In genomic region chr16:74666425-74667214, GRCh38 we compare ENCODE assay signal across 8 cellular contexts. TPM values are rescaled to one million over a fixed set of nuclear protein-coding genes. Genes with fewer than 3 reads are reported as not detected.
DNase-seq lines count a peak whose midpoint lies in the region; ATAC-seq and TF ChIP-seq lines count a peak whose summit lies in the region.

Gene RFWD3, minus strand, starts transcription at chr16:74666877. Its CDS starts 5,428 bp downstream, at chr16:74661449.

- H3K27me3 Mint-ChIP-seq in WTC11 (ENCODE audit: low read depth): peaks cover 4% of the 10 kb centered on the region

- H3K36me3 ChIP-seq in spleen: peaks cover 0 to 50% (median 28%) of the 10 kb centered on the region in 6 donors

- H3K4me3 ChIP-seq in AG04450 (ENCODE audit: low read depth, low read length) (peak within 1 kb of the TSS; percentile 87), spleen (peak within 1 kb of the TSS; percentile 86 to 98 (median 94))

- 0 to 1% (median 0%) methylated on average over 42 to 63 of the region's 63 CpGs for WGBS in spleen, 5 donors

- intact Hi-C loops in spleen (cut with DNase I; ENCODE audit: low total_unique reads): no loop called here

- H3K9me3 ChIP-seq in AG04450 (ENCODE audit: control insufficient read depth, insufficient read depth, low read length): peaks cover 4% of the 10 kb centered on the region; the same call in 1 of the 2 replicates
- H3K9me3 ChIP-seq in spleen: no peaks in the 10 kb centered on the region

- H3K27ac Mint-ChIP-seq in WTC11: peak within 1 kb of the TSS; percentile 93

- H3K36me3 Mint-ChIP-seq in WTC11: peaks cover 38% of the 10 kb centered on the region

- no peak for TF ChIP-seq POLR2A in spleen (IDR thresholded peaks at IDR 0.05)

- POLR2A ChIA-PET in AG04450 (lab: Yijun Ruan, JAX): interaction anchor here (0.6 to 1.1 kb wide), 12 partner anchors 9 to 957 kb away, joined by 3 to 12 read pairs (median 4); partner anchors contain the start of genes ADAT1 and MLKL
- POLR2A ChIA-PET in WTC11 (lab: Charles Lee): interaction anchor here (0.5 to 2.1 kb wide), 14 partner anchors 11 to 776 kb away, joined by 3 to 8 read pairs (median 4); partner anchors contain the start of genes GLG1 and MLKL

- peaks cover 5% of the 10 kb centered on the region for H3K9me3 Mint-ChIP-seq in WTC11

- H3K4me1 Mint-ChIP-seq in WTC11: peaks cover 17% of the 10 kb centered on the region

- TF ChIP-seq CTCF in AG04450 (IDR thresholded peaks at IDR 0.05; ENCODE audit: low read depth, low read length) (no peak), WTC11 (IDR thresholded peaks at IDR 0.05) (no peak), spleen (IDR thresholded peaks at IDR 0.05 in 8 of 11, conservative IDR thresholded peaks at IDR 0.05 in 3 of 11) (peak in 2 of 11 experiments; percentile 17 to 33)

- peak within 1 kb of the TSS; percentile 85 for H3K4me3 Mint-ChIP-seq in WTC11

- ATAC-seq in GM18909 (IDR thresholded peaks at IDR 0.05; ENCODE audit: poor library complexity, unreplicated experiment) (peak; percentile 100), HG03175 (IDR thresholded peaks at IDR 0.05; ENCODE audit: unreplicated experiment) (peak; percentile 100), WTC11 (peak; percentile 99)

- H3K27ac ChIP-seq in AG04450 (ENCODE audit: low read depth, low read length) (peak within 1 kb of the TSS; percentile 73), caudate nucleus (ENCODE audit: low read depth, low read length) (no peak within 1 kb of the TSS), spleen (peak within 1 kb of the TSS; percentile 67 to 91 (median 82))

- H3K27me3 ChIP-seq in AG04450 (ENCODE audit: control insufficient read depth, insufficient read depth, low read length): no peaks in the 10 kb centered on the region
- no peaks in the 10 kb centered on the region for H3K27me3 ChIP-seq in spleen (replicated peaks in 1 of 7)

- peak; percentile 96 for DNase-seq in AG04450 (ENCODE audit: low read depth, low spot score)
- peak; percentile 98 for DNase-seq in NCI-H226
- DNase-seq in WTC11 (ENCODE audit: low spot score): peak; percentile 96
- DNase-seq in caudate nucleus (lab: John Stamatoyannopoulos, UW): peak; percentile 49 to 99 (median 97)
- peak; percentile 99 for DNase-seq in inferior parietal cortex (ENCODE audit: extremely low spot score)
- DNase-seq in spleen: peak; percentile 97

- peaks cover 6 to 58% (median 39%) of the 10 kb centered on the region in 6 donors for H3K4me1 ChIP-seq in spleen

- CTCF ChIA-PET in AG04450 (lab: Charles Lee): interaction anchor here (0.7 to 2.2 kb wide), 3 partner anchors 15 to 196 kb away, joined by 3 to 15 read pairs (median 12); no protein-coding TSS in a partner anchor
- CTCF ChIA-PET in WTC11 (lab: Charles Lee): interaction anchor here (0.6 to 2.7 kb wide), 15 partner anchors 12 to 361 kb away, joined by 3 to 35 read pairs (median 6); partner anchors contain the start of genes FA2H and MLKL

TF ChIP-seq in WTC11, 78 proteins besides CTCF, POLR2A, EP300 and RAD21 (continues in another document):
- TF ChIP-seq ZNF281 (CRISPR knock-in tag; IDR thresholded peaks at IDR 0.05) (0 out of 2 replicates have a peak, but pooled peaks have one; percentile 50), ARID4B (CRISPR knock-in tag; IDR thresholded peaks at IDR 0.05; ENCODE audit: borderline replicate concordance) (peak; percentile 90), ELF4 (CRISPR knock-in tag; IDR thresholded peaks at IDR 0.05; ENCODE audit: low read depth) (no peak), ESRRA (CRISPR knock-in tag; IDR thresholded peaks at IDR 0.05; ENCODE audit: borderline replicate concordance) (peak; percentile 41; the same call in 1 of the 2 replicates), PRDM15 (CRISPR knock-in tag; IDR thresholded peaks at IDR 0.05) (no peak), NFE2L1 (CRISPR knock-in tag; IDR thresholded peaks at IDR 0.05) (0 out of 2 replicates have a peak, but pooled peaks have one; percentile 43), GABPB1 (CRISPR knock-in tag; IDR thresholded peaks at IDR 0.05) (peak; percentile 36; the same call in 1 of the 2 replicates), HMGA2 (CRISPR knock-in tag; IDR thresholded peaks at IDR 0.05) (no peak)

RNA-seq across cellular contexts. Expression of gene RFWD3, which starts in this region (rescaled TPM):
- polyA plus RNA-seq in AG04450 (2011; rRNA removed): 10.7 and 13.4 TPM in 2 replicates
- 30.2 and 31.3 TPM in 2 replicates for polyA minus RNA-seq in AG04450 (2011; rRNA and poly(A)+ RNA removed)
- total RNA-seq in WTC11 (2021): 78.8 to 109 TPM (median 86.2 TPM) in 3 replicates
- 10 to 100 TPM; 20.3 to 40.6 (median 32.5) TPM for total RNA-seq in spleen
- 10 to 100 TPM in 1 of 3 donors, 1 to 10 TPM in 2; 4.6 to 10.4 (median 5.1) TPM for polyA plus RNA-seq in spleen
